9 cellular contexts compared by ENCODE assay signal in genomic region chr12:55730447-55730820, GRCh38. TPM values are rescaled to one million over a fixed set of nuclear protein-coding genes. Genes with fewer than 3 reads are reported as not detected.
DNase-seq lines count a peak whose midpoint lies in the region; TF ChIP-seq lines count a peak whose summit lies in the region.
"Had no signal": no experiment of that assay in that cellular context is flagged by ENCODE, and none has a peak within 500 bp of the region (broad histone marks: within the 10 kb centered on the region; RNA-seq: fewer than 3 reads in every experiment).

No MANE protein-coding gene starts in this region.

- intact Hi-C loops in esophagus muscularis mucosa (cut with DNase I): no loop called here

- 9% methylated on average over 3 of the region's 3 CpGs for WGBS in esophagus muscularis mucosa

- H3K9ac ChIP-seq in SK-N-MC (ENCODE audit: insufficient read length): no peak overlapping the region
- peak overlapping the region; percentile 82 for H3K9ac ChIP-seq in rectal smooth muscle tissue (ENCODE audit: low read length)

- no peaks in the 10 kb centered on the region for H3K9me3 ChIP-seq in SK-N-MC (ENCODE audit: low read depth, low read length)
- H3K9me3 ChIP-seq in esophagus muscularis mucosa: no peaks in the 10 kb centered on the region

- TF ChIP-seq CTCF in GM12864 (IDR thresholded peaks at IDR 0.05; ENCODE audit: low read depth, low read length, missing control alignments) (no peak), esophagus muscularis mucosa (IDR thresholded peaks at IDR 0.05) (no peak)

- peaks cover 15% of the 10 kb centered on the region; the same call in 1 of the 2 replicates for H3K36me3 ChIP-seq in SK-N-MC (ENCODE audit: insufficient read depth, low read length)
- peaks cover 11 to 21% (median 17%) of the 10 kb centered on the region in 4 donors for H3K36me3 ChIP-seq in esophagus muscularis mucosa
- peaks cover 13% of the 10 kb centered on the region for H3K36me3 ChIP-seq in rectal smooth muscle tissue (ENCODE audit: control insufficient read depth, insufficient read depth, low read length)

- DNase-seq in GM12864 (ENCODE audit: low read depth) (no peak), SK-N-MC (ENCODE audit: low read depth, low spot score) (no peak), esophagus muscularis mucosa (ENCODE audit: extremely low spot score) (no peak), hepatic stellate cell (ENCODE audit: low spot score) (no peak), SIG-M5 (lab: John Stamatoyannopoulos, UW) (no peak), SK-N-DZ (ENCODE audit: low spot score) (no peak), HK-2 (ENCODE audit: unreplicated experiment) (no peak)
- DNase-seq: stimulated activated CD4-positive, alpha-beta T cell treated with anti-CD3 and anti-CD28 coated beads, Interleukin-2, amount 100 ng/mL, for 48 hours had no signal

- H3K27ac ChIP-seq in SK-N-MC (peak overlapping the region; percentile 46; the same call in 1 of the 2 replicates), esophagus muscularis mucosa (replicated peaks in 1 of 4) (peak overlapping the region; percentile 89 to 100 (median 98)), rectal smooth muscle tissue (ENCODE audit: low read depth, low read length) (peak overlapping the region; percentile 98)

- TF ChIP-seq POLR2A in esophagus muscularis mucosa (IDR thresholded peaks at IDR 0.05; ENCODE audit: low read depth): no peak

- TF ChIP-seq EP300 in esophagus muscularis mucosa (IDR thresholded peaks at IDR 0.05): no peak

- H3K4me3 ChIP-seq in GM12864 (ENCODE audit: low read depth, low read length): peak overlapping the region; percentile 75
- H3K4me3 ChIP-seq in SK-N-MC: no peak overlapping the region
- peak overlapping the region; percentile 73 to 98 (median 81) for H3K4me3 ChIP-seq in esophagus muscularis mucosa
- H3K4me3 ChIP-seq in rectal smooth muscle tissue (ENCODE audit: low read length): peak overlapping the region; percentile 69

- H3K27me3 ChIP-seq in esophagus muscularis mucosa (no peaks in the 10 kb centered on the region), rectal smooth muscle tissue (ENCODE audit: control insufficient read depth, insufficient read depth, low read length) (no peaks in the 10 kb centered on the region)

- H3K4me1 ChIP-seq in esophagus muscularis mucosa (peaks cover 32 to 56% (median 50%) of the 10 kb centered on the region in 4 donors), rectal smooth muscle tissue (ENCODE audit: control insufficient read depth, insufficient read depth, low read length) (peaks cover 19% of the 10 kb centered on the region)

RNA-seq across cellular contexts. Expression of gene CD63, which starts 1.6 kb away (rescaled TPM):
- total RNA-seq in esophagus muscularis mucosa: 1,000 to 10,000 TPM in 1 of 4 donors, 100 to 1,000 TPM in 3; 742 to 1,177 (median 845) TPM
- polyA plus RNA-seq in SK-N-DZ (2014; cell fraction: cytosol; rRNA removed): 216 and 246 TPM in 2 replicates
- polyA plus RNA-seq in SK-N-DZ (2014; cell fraction: nucleus; rRNA removed): 96.6 and 110 TPM in 2 replicates

RNA-seq across cellular contexts. Expression of gene RDH5, which starts 10.2 kb away (rescaled TPM):
- total RNA-seq in esophagus muscularis mucosa: 10 to 100 TPM; 13.8 to 23.0 (median 17.2) TPM
- 2.2 and 3.8 TPM in 2 replicates for polyA plus RNA-seq in SK-N-DZ (2014; cell fraction: cytosol; rRNA removed)
- polyA plus RNA-seq in SK-N-DZ (2014; cell fraction: nucleus; rRNA removed): 2.7 and 3.8 TPM in 2 replicates

RNA-seq across cellular contexts. Expression of gene GDF11, which starts 12.5 kb away (rescaled TPM):
- total RNA-seq in esophagus muscularis mucosa: 1 to 10 TPM; 1.7 to 9.0 (median 4.9) TPM
- 10.8 and 17.3 TPM in 2 replicates for polyA plus RNA-seq in SK-N-DZ (2014; cell fraction: cytosol; rRNA removed)
- 8.2 and 13.5 TPM in 2 replicates for polyA plus RNA-seq in SK-N-DZ (2014; cell fraction: nucleus; rRNA removed)

RNA-seq across cellular contexts. Expression of gene BLOC1S1, which starts 14.6 kb away (rescaled TPM):
- 100 to 1,000 TPM; 159 to 253 (median 196) TPM for total RNA-seq in esophagus muscularis mucosa
- polyA plus RNA-seq in SK-N-DZ (2014; cell fraction: cytosol; rRNA removed): 96.9 and 151 TPM in 2 replicates
- 101 and 105 TPM in 2 replicates for polyA plus RNA-seq in SK-N-DZ (2014; cell fraction: nucleus; rRNA removed)

RNA-seq across cellular contexts. Expression of gene ITGA7, which starts 22.7 kb away (rescaled TPM):
- 100 to 1,000 TPM; 155 to 245 (median 218) TPM for total RNA-seq in esophagus muscularis mucosa
- 5.7 and 9.4 TPM in 2 replicates for polyA plus RNA-seq in SK-N-DZ (2014; cell fraction: cytosol; rRNA removed)
- 56.6 and 58.7 TPM in 2 replicates for polyA plus RNA-seq in SK-N-DZ (2014; cell fraction: nucleus; rRNA removed)

Comparison
In these comparisons a context has a peak if more than half of its experiments do, and no peak if none do; other contexts are left out.
1. H3K27ac ChIP-seq: peak in every context shown above with its lines; median percentile 98 in esophagus muscularis mucosa; 98 in rectal smooth muscle tissue; 46 in SK-N-MC.